ENCODE assay signal across 14 cellular contexts in genomic region chr13:22076658-22077057, GRCh38.
DNase-seq lines count a peak whose midpoint lies in the region; ATAC-seq and TF ChIP-seq lines count a peak whose summit lies in the region.
"Had no signal": no experiment of that assay in that cellular context is flagged by ENCODE, and none has a peak within 500 bp of the region (broad histone marks: within the 10 kb centered on the region; RNA-seq: fewer than 3 reads in every experiment).

No MANE protein-coding gene starts in this region.

- TF ChIP-seq CTCF in GM12865 (IDR thresholded peaks at IDR 0.05; ENCODE audit: insufficient read depth, low read depth, low read length, missing control alignments) = no peak

- no peaks in the 10 kb centered on the region for H3K9me3 Mint-ChIP-seq in memory B cell
- peaks cover 8% of the 10 kb centered on the region for H3K9me3 Mint-ChIP-seq in T-helper 2 cell treated with Interferon-gamma antibody and Interleukin-4, amounts not matched to agents 5 μg/mL and 100 μg/mL, for 36 hours
- H3K9me3 Mint-ChIP-seq: neural progenitor cell had no signal

- ATAC-seq in GM19351 (IDR thresholded peaks at IDR 0.05; ENCODE audit: unreplicated experiment) (peak; percentile 49), memory B cell (ENCODE audit: low read depth) (peak; percentile 63)

- peaks cover 5% of the 10 kb centered on the region for H3K4me1 Mint-ChIP-seq in memory B cell
- peaks cover 27% of the 10 kb centered on the region for H3K4me1 Mint-ChIP-seq in T-helper 2 cell treated with Interferon-gamma antibody and Interleukin-4, amounts not matched to agents 5 μg/mL and 100 μg/mL, for 36 hours (ENCODE audit: low read depth)

- no peak overlapping the region for H3K4me3 ChIP-seq in GM12865 (ENCODE audit: low read depth, low read length)
- H3K4me3 ChIP-seq: neural progenitor cell had no signal

- no peaks in the 10 kb centered on the region for H3K36me3 Mint-ChIP-seq in memory B cell
- H3K36me3 Mint-ChIP-seq in T-helper 2 cell treated with Interferon-gamma antibody and Interleukin-4, amounts not matched to agents 5 μg/mL and 100 μg/mL, for 36 hours (ENCODE audit: low read depth) = no peaks in the 10 kb centered on the region
- H3K36me3 Mint-ChIP-seq: neural progenitor cell had no signal

- peak overlapping the region; percentile 39 for H3K4me3 Mint-ChIP-seq in memory B cell
- no peak overlapping the region for H3K4me3 Mint-ChIP-seq in T-helper 2 cell treated with Interferon-gamma antibody and Interleukin-4, amounts not matched to agents 5 μg/mL and 100 μg/mL, for 36 hours
- H3K4me3 Mint-ChIP-seq: activated naive CD8-positive, alpha-beta T cell treated with anti-CD3 and anti-CD28 coated beads, Interleukin-2, amount 10 ng/mL, durations not matched to agents 7 days and 5 days; neural progenitor cell had no signal

- peaks cover 3% of the 10 kb centered on the region for H3K27me3 Mint-ChIP-seq in memory B cell
- peaks cover 3% of the 10 kb centered on the region for H3K27me3 Mint-ChIP-seq in T-helper 2 cell treated with Interferon-gamma antibody and Interleukin-4, amounts not matched to agents 5 μg/mL and 100 μg/mL, for 36 hours (ENCODE audit: low read depth)
- H3K27me3 Mint-ChIP-seq: activated naive CD8-positive, alpha-beta T cell treated with anti-CD3 and anti-CD28 coated beads, Interleukin-2, amount 10 ng/mL, durations not matched to agents 7 days and 5 days had no signal

- no peak overlapping the region for H3K27ac Mint-ChIP-seq in memory B cell
- no peak overlapping the region for H3K27ac Mint-ChIP-seq in T-helper 2 cell treated with Interferon-gamma antibody and Interleukin-4, amounts not matched to agents 5 μg/mL and 100 μg/mL, for 36 hours
- H3K27ac Mint-ChIP-seq: activated naive CD8-positive, alpha-beta T cell treated with anti-CD3 and anti-CD28 coated beads, Interleukin-2, amount 10 ng/mL, durations not matched to agents 7 days and 5 days; neural progenitor cell had no signal

- DNase-seq in GM12865 (ENCODE audit: low read depth) (peak; percentile 27), NCI-H345 (lab: John Stamatoyannopoulos, UW) (peak; percentile 50), memory B cell (ENCODE audit: low spot score in 2 of 2) (no peak), occipital lobe (lab: John Stamatoyannopoulos, UW) (no peak), NCI-H446 (lab: John Stamatoyannopoulos, UW) (no peak)
- no peak for DNase-seq in T-helper 2 cell treated with Interferon-gamma antibody and Interleukin-4, amounts not matched to agents 5 μg/mL and 100 μg/mL, for 36 hours (ENCODE audit: low spot score)
- DNase-seq: activated CD4-positive, alpha-beta T cell treated with anti-CD3 and anti-CD28 coated beads, Interleukin-2, amount 50 U/mL, for 4 hours; activated naive CD8-positive, alpha-beta T cell treated with anti-CD3 and anti-CD28 coated beads, Interleukin-2, amount 10 ng/mL, durations not matched to agents 7 days and 5 days; cerebellar nuclear complex; hypothalamus; NCI-H2081 treated with DMSO at 0.1 percent for 48 hours; T-helper 1 cell had no signal

Comparison
In these comparisons a context has a peak if more than half of its experiments do, and no peak if none do; other contexts are left out.
1. DNase-seq: peak in GM12865 (single experiment) and NCI-H345 (single experiment); none in memory B cell (0 of 2), occipital lobe (single experiment), NCI-H446 (0 of 2) and T-helper 2 cell treated with Interferon-gamma antibody and Interleukin-4, amounts not matched to agents 5 μg/mL and 100 μg/mL, for 36 hours (single experiment).